Comparison of ENCODE assay signal across 13 cellular contexts in genomic region chr6:103783344-103783743, GRCh38.
DNase-seq lines count a peak whose midpoint lies in the region; ATAC-seq and FAIRE-seq lines count a peak whose summit lies in the region.
"Had no signal": no experiment of that assay in that cellular context is flagged by ENCODE, and none has a peak within 500 bp of the region (broad histone marks: within the 10 kb centered on the region; RNA-seq: fewer than 3 reads in every experiment).

No MANE protein-coding gene starts in this region.

- DNase-seq in DMS153 (lab: John Stamatoyannopoulos, UW): peak; percentile 45
- DNase-seq in NCI-H128 (lab: John Stamatoyannopoulos, UW; ENCODE audit: unreplicated experiment): peak; percentile 35
- DNase-seq in NCI-H748 (lab: John Stamatoyannopoulos, UW; ENCODE audit: unreplicated experiment): peak; percentile 86
- DNase-seq in left kidney (ENCODE audit: low read depth, low spot score): peak; percentile 24
- DNase-seq in NK-92 treated with Interleukin-12 subunit alpha and Interleukin-12 subunit beta, amount 100 ng/mL, for 24 hours (lab: John Stamatoyannopoulos, UW): no peak
- no peak for DNase-seq in GM19239 (ENCODE audit: insufficient read length, low spot score)
- no peak for DNase-seq in anterior cingulate cortex (lab: John Stamatoyannopoulos, UW)
- no peak for DNase-seq in left lobe of liver (ENCODE audit: low spot score)
- DNase-seq: hypothalamus; naive thymus-derived CD8-positive, alpha-beta T cell; Right ventricle myocardium superior; stimulated activated CD4-positive, alpha-beta T cell treated with anti-CD3 and anti-CD28 coated beads, Interleukin-1b, Interleukin-23, amount 100 ng/mL, for 48 hours; T1000 had no signal

- ATAC-seq in left lobe of liver: no peak
- ATAC-seq: naive thymus-derived CD8-positive, alpha-beta T cell had no signal

- no peak for FAIRE-seq in GM19239 (lab: Jason Lieb, UNC)

Comparison
In these comparisons a context has a peak if more than half of its experiments do, and no peak if none do; other contexts are left out.
1. DNase-seq: peak in DMS153 (single experiment), NCI-H128 (single experiment), NCI-H748 (single experiment) and left kidney (single experiment); none in NK-92 treated with Interleukin-12 subunit alpha and Interleukin-12 subunit beta, amount 100 ng/mL, for 24 hours (single experiment), GM19239 (single experiment), anterior cingulate cortex (0 of 58) and left lobe of liver (single experiment).